Comparison of ENCODE assay signal across 18 cellular contexts in the genomic region with DNA sequence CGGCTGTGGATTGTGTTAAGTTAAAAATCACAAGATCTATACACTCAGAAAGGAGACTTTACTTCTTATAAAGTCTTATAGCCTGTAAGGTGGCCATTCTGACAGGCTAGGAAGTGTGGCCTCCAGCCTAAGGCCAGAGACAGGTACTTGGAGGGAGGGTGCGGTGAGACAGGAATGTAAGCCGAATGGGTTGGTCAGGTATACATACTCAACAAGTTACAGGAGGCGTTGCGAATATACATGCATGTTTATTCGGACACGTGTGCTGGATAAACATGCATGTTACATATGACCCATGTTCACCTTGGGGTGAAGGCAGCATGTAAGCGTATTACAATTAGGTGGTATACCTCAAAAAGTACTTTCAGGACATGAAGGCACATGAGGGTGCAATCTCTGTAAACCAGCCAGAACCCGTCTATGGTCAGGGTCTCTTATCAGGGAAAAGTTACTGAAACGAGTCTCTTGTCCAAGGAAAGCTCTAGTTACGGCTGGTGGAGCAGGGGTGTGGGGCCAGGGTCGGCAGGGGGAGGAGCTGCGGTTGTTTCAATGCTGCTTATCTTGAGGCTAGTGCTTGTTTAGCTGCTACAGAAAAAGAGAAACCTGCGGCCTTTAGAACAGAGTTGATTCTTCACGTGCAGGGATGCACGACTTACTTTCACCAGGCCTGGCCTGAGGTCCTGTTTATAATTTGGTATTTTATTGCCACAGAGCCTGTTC. TPM values are rescaled to one million over a fixed set of nuclear protein-coding genes. Genes with fewer than 3 reads are reported as not detected.
A peak's percentile ranks its signal among the peaks of the same experiment; 100 is the strongest.
DNase-seq lines count a peak whose midpoint lies in the region; ATAC-seq, FAIRE-seq and TF ChIP-seq lines count a peak whose summit lies in the region.
"Had no signal": no experiment of that assay in that cellular context is flagged by ENCODE, and none has a peak within 500 bp of the region (broad histone marks: within the 10 kb centered on the region; RNA-seq: fewer than 3 reads in every experiment).

No MANE protein-coding gene starts in this region.

- H3K27me3 ChIP-seq in ACC112 (ENCODE audit: insufficient read depth, low read length) (no peaks in the 10 kb centered on the region), K562 (ENCODE audit: control insufficient read depth in 2 of 2, insufficient read depth in 2 of 2, low read length in 2 of 2) (no peaks in the 10 kb centered on the region), brain microvascular endothelial cell (replicated peaks) (no peaks in the 10 kb centered on the region), GM23248 (replicated peaks; ENCODE audit: insufficient read depth) (no peaks in the 10 kb centered on the region)
- no peaks in the 10 kb centered on the region for H3K27me3 ChIP-seq in CD8-positive, alpha-beta T cell (ENCODE audit: insufficient read depth, low read length)
- H3K27me3 ChIP-seq: breast epithelium, right atrium auricular region had no signal

- peak; percentile 89 for FAIRE-seq in K562 (lab: Jason Lieb, UNC)
- FAIRE-seq: TTC549 had no signal

- peak; percentile 71 for TF ChIP-seq EP300 in K562 (IDR thresholded peaks at IDR 0.05; ENCODE audit: low read length)

- peak overlapping the region; percentile 74 for H3K27ac ChIP-seq in ACC112 (ENCODE audit: low read depth, low read length)
- H3K27ac ChIP-seq in CD8-positive, alpha-beta T cell (ENCODE audit: low read depth, low read length), result no peak overlapping the region
- H3K27ac ChIP-seq in K562 (ENCODE audit: extremely low read depth, low read depth, low read length), result peak overlapping the region; percentile 69
- no peak overlapping the region for H3K27ac ChIP-seq in brain microvascular endothelial cell
- H3K27ac ChIP-seq in GM23248, result no peak overlapping the region

- peaks cover 24% of the 10 kb centered on the region for H3K4me1 Mint-ChIP-seq in CD8-positive, alpha-beta T cell (ENCODE audit: low read depth)
- peaks cover 50% of the 10 kb centered on the region for H3K4me1 Mint-ChIP-seq in nephron progenitor cell
- H3K4me1 Mint-ChIP-seq in chondrocyte (ENCODE audit: low read depth), result peaks cover 22% of the 10 kb centered on the region

- intact Hi-C loops in CD8-positive, alpha-beta T cell (cut with DNase I, micrococcal nuclease), result loop anchor here in 1 of 2 experiments (10.0 kb wide), 1 partner anchor 255 kb away; the partner anchor contains the start of genes DCXR and RAC3
- intact Hi-C loops in K562 (cut with micrococcal nuclease), result loop anchor here (5.0 kb wide), 1 partner anchor 47 kb away; no protein-coding TSS in a partner anchor

- 4% methylated on average over 16 of the region's 16 CpGs for WGBS in K562 (ENCODE audit: insufficient coverage, low coverage, missing lambda C conversion rate)
- WGBS in GM23248 (ENCODE audit: low coverage in 1 of 2, low lambda C conversion rate in 2 of 2, missing lambda C conversion rate in 2 of 2), 2 experiments, result 70 to 72% methylated on average over 15 to 16 of the region's 16 CpGs

- CTCF ChIA-PET in CD8-positive, alpha-beta T cell (lab: Charles Lee), result no interaction called here
- CTCF ChIA-PET in K562 (lab: Yijun Ruan, JAX; ENCODE audit: low intra/inter-chr PET ratio), result interaction anchor here (0.7 kb wide), 1 partner anchor 16 kb away, joined by 3 read pairs; no protein-coding TSS in a partner anchor

- H4K20me1 ChIP-seq in K562 (replicated peaks; ENCODE audit: control insufficient read depth, insufficient read depth, low read length) (no peaks in the 10 kb centered on the region), GM23248 (ENCODE audit: insufficient read depth) (no peaks in the 10 kb centered on the region)

- peaks cover 5% of the 10 kb centered on the region for H3K79me2 ChIP-seq in ACC112 (ENCODE audit: control insufficient read depth, insufficient read depth, low read length, unreplicated experiment)
- peaks cover 27% of the 10 kb centered on the region for H3K79me2 ChIP-seq in K562 (ENCODE audit: control insufficient read depth, insufficient read depth, low read length)
- no peaks in the 10 kb centered on the region for H3K79me2 ChIP-seq in GM23248 (ENCODE audit: insufficient read depth)

- no peaks in the 10 kb centered on the region for H3K36me3 ChIP-seq in ACC112 (ENCODE audit: insufficient read depth, low read length)
- no peaks in the 10 kb centered on the region for H3K36me3 ChIP-seq in CD8-positive, alpha-beta T cell (ENCODE audit: insufficient read depth, low read length)
- no peaks in the 10 kb centered on the region; the same call in 2 of the 3 replicates for H3K36me3 ChIP-seq in K562 (ENCODE audit: control insufficient read depth, insufficient read depth, low read length)
- H3K36me3 ChIP-seq in brain microvascular endothelial cell (replicated peaks), result no peaks in the 10 kb centered on the region
- H3K36me3 ChIP-seq in GM23248 (ENCODE audit: low read depth), result no peaks in the 10 kb centered on the region
- H3K36me3 ChIP-seq: breast epithelium, right atrium auricular region had no signal

- H3K9ac ChIP-seq in K562 (ENCODE audit: insufficient read depth in 1 of 2, low read depth in 2 of 2, low read length in 2 of 2) (peak overlapping the region; percentile 50 to 79; a peak in 3 of 4 replicates), GM23248 (no peak overlapping the region)

- peak overlapping the region; percentile 11 for H3K4me3 Mint-ChIP-seq in CD8-positive, alpha-beta T cell
- H3K4me3 Mint-ChIP-seq in nephron progenitor cell, result peak overlapping the region; percentile 40
- no peak overlapping the region for H3K4me3 Mint-ChIP-seq in chondrocyte (ENCODE audit: unreplicated experiment)
- H3K4me3 Mint-ChIP-seq: CD14-positive monocyte, natural killer cell had no signal

- peaks cover 11% of the 10 kb centered on the region for H3F3A ChIP-seq in GM23248 (ENCODE audit: insufficient read depth)

- peak overlapping the region; percentile 64 for H3K4me2 ChIP-seq in K562 (ENCODE audit: insufficient read depth, low read length)
- H3K4me2 ChIP-seq in GM23248 (ENCODE audit: unreplicated experiment), result no peak overlapping the region

- no peaks in the 10 kb centered on the region for H3K9me3 Mint-ChIP-seq in CD8-positive, alpha-beta T cell
- H3K9me3 Mint-ChIP-seq in nephron progenitor cell (peaks cover 18% of the 10 kb centered on the region), chondrocyte (ENCODE audit: low read depth) (no peaks in the 10 kb centered on the region)
- H3K9me3 Mint-ChIP-seq: natural killer cell had no signal

- H3K4me1 ChIP-seq in ACC112 (ENCODE audit: control insufficient read depth, insufficient read depth, low read length, unreplicated experiment) (peaks cover 37% of the 10 kb centered on the region), K562 (replicated peaks in 1 of 2; ENCODE audit: control insufficient read depth in 2 of 2, insufficient read depth in 2 of 2, low read length in 2 of 2) (peaks cover 64 to 66% of the 10 kb centered on the region in 2 experiments), GM23248 (ENCODE audit: insufficient read depth) (no peaks in the 10 kb centered on the region)
- H3K4me1 ChIP-seq in CD8-positive, alpha-beta T cell (ENCODE audit: insufficient read depth, low read length), result peaks cover 13% of the 10 kb centered on the region

- no peak for TF ChIP-seq RAD21 in K562 (CRISPR knock-in tag; conservative IDR thresholded peaks at IDR 0.05 in 1 of 2, IDR thresholded peaks at IDR 0.05 in 1 of 2)

- no peak for ATAC-seq in CD8-positive, alpha-beta T cell
- ATAC-seq in K562, result peak; percentile 49
- ATAC-seq: natural killer cell had no signal

- H3K27me3 Mint-ChIP-seq in CD8-positive, alpha-beta T cell (ENCODE audit: low read depth), result no peaks in the 10 kb centered on the region
- H3K27me3 Mint-ChIP-seq in nephron progenitor cell (ENCODE audit: low read depth, poor library complexity), result peaks cover 12% of the 10 kb centered on the region
- H3K27me3 Mint-ChIP-seq in chondrocyte (ENCODE audit: low read depth), result no peaks in the 10 kb centered on the region

- H3K4me3 ChIP-seq in ACC112 (ENCODE audit: low read depth, low read length) (no peak overlapping the region), K562 (no peak overlapping the region), brain microvascular endothelial cell (ENCODE audit: low read depth, low read length) (no peak overlapping the region), GM23248 (no peak overlapping the region)
- H3K4me3 ChIP-seq in CD8-positive, alpha-beta T cell (ENCODE audit: low read depth, low read length), result no peak overlapping the region
- H3K4me3 ChIP-seq: breast epithelium, right atrium auricular region had no signal

- H3K27ac Mint-ChIP-seq in CD8-positive, alpha-beta T cell, result no peak overlapping the region
- H3K27ac Mint-ChIP-seq in nephron progenitor cell, result no peak overlapping the region
- no peak overlapping the region for H3K27ac Mint-ChIP-seq in chondrocyte (ENCODE audit: unreplicated experiment)
- H3K27ac Mint-ChIP-seq: natural killer cell had no signal

- BruUV-seq in K562 (replicated peaks; lab: Mats Ljungman, UMichigan), result no TSS peak

- no peaks in the 10 kb centered on the region for H3K9me2 ChIP-seq in GM23248 (ENCODE audit: insufficient read depth)

- no peaks in the 10 kb centered on the region for H3K36me3 Mint-ChIP-seq in CD8-positive, alpha-beta T cell
- H3K36me3 Mint-ChIP-seq in nephron progenitor cell (ENCODE audit: low read depth), result no peaks in the 10 kb centered on the region
- H3K36me3 Mint-ChIP-seq in chondrocyte (ENCODE audit: low read depth), result no peaks in the 10 kb centered on the region
- H3K36me3 Mint-ChIP-seq: CD14-positive monocyte, natural killer cell had no signal

- no peak for TF ChIP-seq CTCF in CD8-positive, alpha-beta T cell (IDR thresholded peaks at IDR 0.05)
- TF ChIP-seq CTCF in K562 (IDR thresholded peaks at IDR 0.05 in 2 of 3, conservative IDR thresholded peaks at IDR 0.05 in 1 of 3; ENCODE audit: insufficient read depth in 2 of 3, low read depth in 1 of 3, low read length in 3 of 3) (no peak), nephron progenitor cell (IDR thresholded peaks at IDR 0.05) (no peak), chondrocyte (IDR thresholded peaks at IDR 0.05) (no peak), brain microvascular endothelial cell (IDR thresholded peaks at IDR 0.05; ENCODE audit: low read depth, low read length, missing control alignments) (no peak)

- H2AFZ ChIP-seq in ACC112 (ENCODE audit: low read length, unreplicated experiment), result no peak overlapping the region
- H2AFZ ChIP-seq in K562 (ENCODE audit: low read depth, low read length), result peak overlapping the region; percentile 30
- H2AFZ ChIP-seq in GM23248, result no peak overlapping the region

- DNase-seq in CD8-positive, alpha-beta T cell, result no peak
- peak; percentile 59 to 91 (median 72) for DNase-seq in K562 (ENCODE audit: extremely low read depth in 1 of 4, low spot score in 3 of 4)
- DNase-seq in nephron progenitor cell, result no peak
- DNase-seq in chondrocyte (ENCODE audit: low spot score), result no peak
- DNase-seq in brain microvascular endothelial cell, result no peak
- no peak for DNase-seq in GM23248
- DNase-seq: activated naive CD4-positive, alpha-beta T cell treated with Interleukin-2 at 50 U/mL for 16 hours; effector CD4-positive, alpha-beta T cell; natural killer cell; NCI-H146; NCI-H446 had no signal

- no peaks in the 10 kb centered on the region for H3K9me3 ChIP-seq in CD8-positive, alpha-beta T cell (ENCODE audit: low read length)
- no peaks in the 10 kb centered on the region for H3K9me3 ChIP-seq in K562 (replicated peaks; ENCODE audit: control insufficient read depth, insufficient read depth, low read depth, low read length)
- H3K9me3 ChIP-seq in GM23248 (ENCODE audit: low read depth), result no peaks in the 10 kb centered on the region
- H3K9me3 ChIP-seq: breast epithelium, right atrium auricular region had no signal

- no peaks in the 10 kb centered on the region for H3K9me1 ChIP-seq in K562 (ENCODE audit: control insufficient read depth, insufficient read depth, low read length)

- POLR2A ChIA-PET in CD8-positive, alpha-beta T cell (lab: Charles Lee), result no interaction called here
- POLR2A ChIA-PET in K562 (lab: Yijun Ruan, JAX), result interaction anchor here (0.5 to 3.5 kb wide), 12 partner anchors 9 to 255 kb away, joined by 3 to 37 read pairs (median 4); partner anchors contain the start of genes CD7 and CSNK1D

- TF ChIP-seq POLR2A in K562 (conservative IDR thresholded peaks at IDR 0.05), result peak; percentile 54; the same call in 1 of the 2 replicates

- in situ Hi-C loops in K562 (cut with MboI), result no loop called here
- in situ Hi-C loops in brain microvascular endothelial cell (cut with HindIII; ENCODE audit: low pct_ligation_motif_present, low sequenced_read_pairs), result no loop called here
- in situ Hi-C loops in GM23248 (cut with MboI), result no loop called here

RNA-seq across cellular contexts. Expression of gene CSNK1D, which starts 16.5 kb away (rescaled TPM):
- total RNA-seq in CD8-positive, alpha-beta T cell, result 100 to 1,000 TPM; 369 to 393 TPM
- 268 and 441 TPM in 2 replicates for total RNA-seq in K562 (2011; cell fraction: chromatin; rRNA removed; ENCODE audit: low replicate concordance)
- total RNA-seq in K562 (2011; cell fraction: nucleolus; rRNA removed), result 196 and 213 TPM in 2 replicates
- 179 and 187 TPM in 2 replicates for total RNA-seq in K562 (2011; cell fraction: nucleoplasm; rRNA removed)
- total RNA-seq in K562 (2014; rRNA removed) (26.1 and 39.0 TPM in 2 replicates), K562 (2014; rRNA removed; fragmentation: Illumina TruSeq; extraction: Trizol) (35.9 and 41.3 TPM in 2 replicates), K562 (2015; rRNA removed; fragmentation: Illumina TruSeq; extraction: Trizol) (35.7 and 36.6 TPM in 2 replicates), K562 (2021) (95.3 and 114 TPM in 2 replicates), chondrocyte (93.0 to 94.5 TPM (median 93.9 TPM) in 3 replicates)
- polyA plus RNA-seq in K562 (2011; rRNA removed) (82.8 and 96.8 TPM in 2 replicates), K562 (2014; fragmentation: Illumina TruSeq; extraction: Trizol) (123 and 133 TPM in 2 replicates), K562 (2014; fragmentation: Nextera tagmentation; extraction: Ambion mirVana) (1 to 10 TPM; 6.5 to 7.4 TPM), K562 (2014; rRNA removed) (81.0 and 90.3 TPM in 2 replicates), GM23248 (2016; fragmentation: Nextera tagmentation; extraction: Ambion mirVana) (102 and 114 TPM in 2 replicates)
- 51.5 and 60.4 TPM in 2 replicates for polyA plus RNA-seq in K562 (2011; cell fraction: cytosol; rRNA removed)
- polyA plus RNA-seq in K562 (2011; cell fraction: nucleus; rRNA removed), result 306 and 488 TPM in 2 replicates
- 102 and 106 TPM in 2 replicates for polyA plus RNA-seq in K562 (2012)
- polyA minus RNA-seq in K562 (2011; rRNA and poly(A)+ RNA removed), result 56.2 and 74.7 TPM in 2 replicates
- polyA minus RNA-seq in K562 (2011; cell fraction: cytosol; rRNA and poly(A)+ RNA removed), result 45.7 and 51.3 TPM in 2 replicates
- 71.1 and 74.9 TPM in 2 replicates for polyA minus RNA-seq in K562 (2011; cell fraction: nucleus; rRNA and poly(A)+ RNA removed)
- total RNA-seq in GM23248 (2014; rRNA removed; shearing (Covaris generic)), result 24.5 and 35.1 TPM in 2 replicates

RNA-seq across cellular contexts. Expression of gene CD7, which starts 27.4 kb away (rescaled TPM):
- total RNA-seq in CD8-positive, alpha-beta T cell, result 100 to 1,000 TPM; 369 to 385 TPM
- 0.44 TPM in 1 of 2 replicates, not detected in the other for total RNA-seq in K562 (2011; cell fraction: chromatin; rRNA removed; ENCODE audit: low replicate concordance)
- 0.66 and 0.83 TPM in 2 replicates for total RNA-seq in K562 (2011; cell fraction: nucleolus; rRNA removed)
- total RNA-seq in K562 (2011; cell fraction: nucleoplasm; rRNA removed), result 0.69 TPM in 1 of 2 replicates, not detected in the other
- total RNA-seq in K562 (2014; rRNA removed) (not detected in 2 replicates), K562 (2014; rRNA removed; fragmentation: Illumina TruSeq; extraction: Trizol) (not detected in 2 replicates), K562 (2015; rRNA removed; fragmentation: Illumina TruSeq; extraction: Trizol) (not detected in 2 replicates), K562 (2021) (0.18 and 0.35 TPM in 2 replicates), chondrocyte (not detected in 3 replicates)
- polyA plus RNA-seq in K562 (2011; rRNA removed) (0.21 and 0.85 TPM in 2 replicates), K562 (2014; fragmentation: Illumina TruSeq; extraction: Trizol) (not detected in 2 replicates), K562 (2014; fragmentation: Nextera tagmentation; extraction: Ambion mirVana) (not detected), K562 (2014; rRNA removed) (not detected in 2 replicates), GM23248 (2016; fragmentation: Nextera tagmentation; extraction: Ambion mirVana) (0.23 TPM in 1 of 2 replicates, not detected in the other)
- 0.34 and 1.3 TPM in 2 replicates for polyA plus RNA-seq in K562 (2011; cell fraction: cytosol; rRNA removed)
- polyA plus RNA-seq in K562 (2011; cell fraction: nucleus; rRNA removed), result 0.88 and 1.2 TPM in 2 replicates
- polyA plus RNA-seq in K562 (2012), result 0.16 and 0.19 TPM in 2 replicates
- not detected in 2 replicates for polyA minus RNA-seq in K562 (2011; rRNA and poly(A)+ RNA removed)
- 1.0 TPM in 1 of 2 replicates, not detected in the other for polyA minus RNA-seq in K562 (2011; cell fraction: cytosol; rRNA and poly(A)+ RNA removed)
- 0.27 TPM in 1 of 2 replicates, not detected in the other for polyA minus RNA-seq in K562 (2011; cell fraction: nucleus; rRNA and poly(A)+ RNA removed)
- 0.22 TPM in 1 of 2 replicates, not detected in the other for total RNA-seq in GM23248 (2014; rRNA removed; shearing (Covaris generic))
- total RNA-seq: Daoy, SK-MEL-5 had no signal

RNA-seq across cellular contexts. Expression of gene SECTM1, which starts 43.6 kb away (rescaled TPM):
- total RNA-seq in CD8-positive, alpha-beta T cell, result under 1 TPM; 0.44 to 0.60 TPM
- total RNA-seq in K562 (2011; cell fraction: chromatin; rRNA removed; ENCODE audit: low replicate concordance), result 0.86 TPM in 1 of 2 replicates, not detected in the other
- total RNA-seq in K562 (2011; cell fraction: nucleolus; rRNA removed), result 0.53 and 0.83 TPM in 2 replicates
- total RNA-seq in K562 (2011; cell fraction: nucleoplasm; rRNA removed), result 0.99 TPM in 1 of 2 replicates, not detected in the other
- total RNA-seq in K562 (2014; rRNA removed), result 0.18 TPM in 1 of 2 replicates, not detected in the other
- not detected in 2 replicates for total RNA-seq in K562 (2014; rRNA removed; fragmentation: Illumina TruSeq; extraction: Trizol)
- total RNA-seq in K562 (2015; rRNA removed; fragmentation: Illumina TruSeq; extraction: Trizol), result not detected in 2 replicates
- total RNA-seq in K562 (2021), result 0.11 TPM in 1 of 2 replicates, not detected in the other
- 0.19 and 0.46 TPM in 2 replicates for polyA plus RNA-seq in K562 (2011; rRNA removed)
- polyA plus RNA-seq in K562 (2011; cell fraction: cytosol; rRNA removed), result 0.35 and 1.1 TPM in 2 replicates
- polyA plus RNA-seq in K562 (2011; cell fraction: nucleus; rRNA removed), result 0.31 and 0.47 TPM in 2 replicates
- polyA plus RNA-seq in K562 (2012), result 0.36 and 0.57 TPM in 2 replicates
- polyA plus RNA-seq in K562 (2014; fragmentation: Illumina TruSeq; extraction: Trizol), result 0.15 TPM in 1 of 2 replicates, not detected in the other
- polyA plus RNA-seq in K562 (2014; fragmentation: Nextera tagmentation; extraction: Ambion mirVana), result not detected
- polyA plus RNA-seq in K562 (2014; rRNA removed), result not detected in 2 replicates
- polyA minus RNA-seq in K562 (2011; rRNA and poly(A)+ RNA removed), result 0.18 and 0.33 TPM in 2 replicates
- not detected in 2 replicates for polyA minus RNA-seq in K562 (2011; cell fraction: cytosol; rRNA and poly(A)+ RNA removed)
- polyA minus RNA-seq in K562 (2011; cell fraction: nucleus; rRNA and poly(A)+ RNA removed), result 0.94 TPM in 1 of 2 replicates, not detected in the other
- 1.3 to 2.5 TPM (median 2.1 TPM) in 3 replicates for total RNA-seq in chondrocyte
- 1.4 and 3.0 TPM in 2 replicates for total RNA-seq in GM23248 (2014; rRNA removed; shearing (Covaris generic))
- polyA plus RNA-seq in GM23248 (2016; fragmentation: Nextera tagmentation; extraction: Ambion mirVana), result 1.4 TPM in 2 replicates

Comparison
In these comparisons a context has a peak if more than half of its experiments do, and no peak if none do; other contexts are left out.
1. H3K27ac ChIP-seq: peak in ACC112 (single experiment) and K562 (single experiment); none in CD8-positive, alpha-beta T cell (single experiment), brain microvascular endothelial cell (single experiment) and GM23248 (single experiment).
2. DNase-seq: peak in K562 (4 of 4); none in CD8-positive, alpha-beta T cell (0 of 7), nephron progenitor cell (single experiment), chondrocyte (single experiment), brain microvascular endothelial cell (single experiment) and GM23248 (single experiment).
3. RNA of gene CD7, which starts 27.4 kb away (total RNA-seq): 369 to 385 TPM in CD8-positive, alpha-beta T cell; 0.22 TPM in GM23248, not detected in chondrocyte and 0.18 to 0.83 TPM in K562; every median in the first group is over 100 times any median in the second.